29 cellular contexts compared by ENCODE assay signal in genomic region chr17:73924083-73924482, GRCh38.
"Had no signal": no experiment of that assay in that cellular context is flagged by ENCODE, and none has a peak within 500 bp of the region (broad histone marks: within the 10 kb centered on the region; RNA-seq: fewer than 3 reads in every experiment).

No MANE protein-coding gene starts in this region.

- H3K9me3 Mint-ChIP-seq: activated CD4-positive, alpha-beta memory T cell treated with anti-CD3 and anti-CD28 coated beads, Interleukin-2, amount 10 ng/mL, durations not matched to agents 7 days and 5 days had no signal

- H3K4me3 Mint-ChIP-seq: activated B cell treated with CpG ODN at 0.5 μM for 24 hours; activated CD4-positive, alpha-beta memory T cell treated with anti-CD3 and anti-CD28 coated beads, Interleukin-2, amount 10 ng/mL, durations not matched to agents 7 days and 5 days; activated naive CD4-positive, alpha-beta T cell treated with anti-CD3 and anti-CD28 coated beads for 36 hours; activated T-cell treated with anti-CD3 and anti-CD28 coated beads, Interleukin-2, amount 50 U/mL, for 24 hours; IgD-negative memory B cell had no signal

- ATAC-seq: activated naive CD4-positive, alpha-beta T cell treated with anti-CD3 and anti-CD28 coated beads, Interleukin-2, amount 50 U/mL, for 72 hours; Panc1 had no signal

- H3K9ac ChIP-seq: KMS-11 had no signal

- H3K36me3 ChIP-seq: brain microvascular endothelial cell, SJCRH30 had no signal

- H3K27me3 ChIP-seq: brain microvascular endothelial cell had no signal

- H3K4me1 Mint-ChIP-seq: activated B cell treated with CpG ODN at 0.5 μM for 24 hours; activated CD4-positive, alpha-beta memory T cell treated with anti-CD3 and anti-CD28 coated beads, Interleukin-2, amount 10 ng/mL, durations not matched to agents 7 days and 5 days; IgD-negative memory B cell had no signal

- H3K27ac ChIP-seq: brain microvascular endothelial cell, KMS-11, SJCRH30, SK-N-MC had no signal

- H3K4me1 ChIP-seq: SJCRH30 had no signal

- H3K27ac Mint-ChIP-seq: activated B cell treated with CpG ODN at 0.5 μM for 24 hours; activated CD4-positive, alpha-beta memory T cell treated with anti-CD3 and anti-CD28 coated beads, Interleukin-2, amount 10 ng/mL, durations not matched to agents 7 days and 5 days; activated naive CD4-positive, alpha-beta T cell treated with anti-CD3 and anti-CD28 coated beads for 36 hours; activated naive CD4-positive, alpha-beta T cell treated with anti-CD3 and anti-CD28 coated beads, Interleukin-2, amount 50 U/mL, for 72 hours; activated T-cell treated with anti-CD3 and anti-CD28 coated beads, Interleukin-2, amount 50 U/mL, for 24 hours; IgD-negative memory B cell had no signal

- DNase-seq: activated B cell treated with CpG ODN at 0.5 μM for 24 hours; activated CD4-positive, alpha-beta memory T cell treated with anti-CD3 and anti-CD28 coated beads, Interleukin-2, amount 10 ng/mL, durations not matched to agents 7 days and 5 days; activated CD4-positive, alpha-beta T cell treated with anti-CD3 and anti-CD28 coated beads for 4 hours; activated CD4-positive, CD25-positive, alpha-beta regulatory T cell treated with anti-CD3 and anti-CD28 coated beads, Interleukin-2, amount 50 U/mL, for 72 hours; activated CD8-positive, alpha-beta memory T cell treated with anti-CD3 and anti-CD28 coated beads for 24 hours; activated gamma-delta T cell treated with Interleukin-2 at 50 U/mL for 16 hours; activated naive CD4-positive, alpha-beta T cell treated with anti-CD3 and anti-CD28 coated beads for 36 hours; activated T-cell treated with anti-CD3 and anti-CD28 coated beads, Interleukin-2, amount 50 U/mL, for 24 hours; amniotic stem cell; aorta; brain microvascular endothelial cell; central memory CD4-positive, alpha-beta T cell; NCI-H1105 treated with DMSO at 0.1 percent for 48 hours; NCI-H1436; NCI-H1694; NCI-H1930; NCI-H2081 treated with DMSO at 0.1 percent for 48 hours; NCI-H2171; NCI-H510A; NCI-H526 treated with DMSO at 0.1 percent for 48 hours; NCI-H774; SHP77; T1000 had no signal

- H3K4me2 ChIP-seq: KMS-11 had no signal

- H3K4me3 ChIP-seq: SJCRH30, SK-N-MC had no signal
